ENCODE assay signal across 8 cellular contexts in genomic region chr2:38601463-38602135, GRCh38. TPM values are rescaled to one million over a fixed set of nuclear protein-coding genes. Genes with fewer than 3 reads are reported as not detected.
DNase-seq lines count a peak whose midpoint lies in the region; ATAC-seq and TF ChIP-seq lines count a peak whose summit lies in the region.

No MANE protein-coding gene starts in this region.

- no peak for DNase-seq in activated CD8-positive, alpha-beta memory T cell treated with anti-CD3 and anti-CD28 coated beads, Interleukin-2, amount 10 ng/mL, durations not matched to agents 7 days and 5 days
- no peak for DNase-seq in activated CD8-positive, alpha-beta memory T cell treated with anti-CD3 and anti-CD28 coated beads for 24 hours
- DNase-seq in NCI-H2171 treated with DMSO at 0.1 percent for 48 hours (lab: John Stamatoyannopoulos, UW) (peak; percentile 46), choroid plexus epithelial cell (ENCODE audit: low read depth) (peak; percentile 58), GM19240 (ENCODE audit: insufficient read length, low spot score) (no peak), iPS-NIHi11 (ENCODE audit: low spot score) (no peak)

- H3K27me3 ChIP-seq in mononuclear cell (ENCODE audit: insufficient read depth, low read length): no peaks in the 10 kb centered on the region

- peaks cover 43% of the 10 kb centered on the region for H3K4me1 ChIP-seq in mononuclear cell (ENCODE audit: insufficient read depth, low read length)

- peaks cover 49% of the 10 kb centered on the region for H3K4me1 Mint-ChIP-seq in activated CD8-positive, alpha-beta memory T cell treated with anti-CD3 and anti-CD28 coated beads, Interleukin-2, amount 10 ng/mL, durations not matched to agents 7 days and 5 days

- peaks cover 27% of the 10 kb centered on the region for H3K36me3 Mint-ChIP-seq in activated CD8-positive, alpha-beta memory T cell treated with anti-CD3 and anti-CD28 coated beads, Interleukin-2, amount 10 ng/mL, durations not matched to agents 7 days and 5 days

- H3K4me3 Mint-ChIP-seq in activated CD8-positive, alpha-beta memory T cell treated with anti-CD3 and anti-CD28 coated beads, Interleukin-2, amount 10 ng/mL, durations not matched to agents 7 days and 5 days: peak overlapping the region; percentile 99

- peak overlapping the region; percentile 88 for H3K4me3 ChIP-seq in choroid plexus epithelial cell (ENCODE audit: low read depth, low read length)
- H3K4me3 ChIP-seq in mononuclear cell (ENCODE audit: low read length): peak overlapping the region; percentile 74

- no peaks in the 10 kb centered on the region for H3K9me3 Mint-ChIP-seq in activated CD8-positive, alpha-beta memory T cell treated with anti-CD3 and anti-CD28 coated beads, Interleukin-2, amount 10 ng/mL, durations not matched to agents 7 days and 5 days (ENCODE audit: low read depth)

- CTCF ChIA-PET in activated CD8-positive, alpha-beta memory T cell treated with anti-CD3 and anti-CD28 coated beads, Interleukin-2, amount 10 ng/mL, durations not matched to agents 7 days and 5 days (lab: Charles Lee): interaction anchor here (0.7 to 12.6 kb wide), 24 partner anchors 9 to 146 kb away, joined by 3 to 166 read pairs (median 6); partner anchors contain the start of gene GALM

- H3K27me3 Mint-ChIP-seq in activated CD8-positive, alpha-beta memory T cell treated with anti-CD3 and anti-CD28 coated beads, Interleukin-2, amount 10 ng/mL, durations not matched to agents 7 days and 5 days: no peaks in the 10 kb centered on the region

- H3K27ac Mint-ChIP-seq in activated CD8-positive, alpha-beta memory T cell treated with anti-CD3 and anti-CD28 coated beads, Interleukin-2, amount 10 ng/mL, durations not matched to agents 7 days and 5 days: peak overlapping the region; percentile 90

- no peaks in the 10 kb centered on the region for H3K9me3 ChIP-seq in mononuclear cell (ENCODE audit: low read depth, low read length)

- no peak for ATAC-seq in activated CD8-positive, alpha-beta memory T cell treated with anti-CD3 and anti-CD28 coated beads, Interleukin-2, amount 10 ng/mL, durations not matched to agents 7 days and 5 days
- no peak for ATAC-seq in HG03108 (IDR thresholded peaks at IDR 0.05; ENCODE audit: unreplicated experiment)

- no peak for TF ChIP-seq CTCF in choroid plexus epithelial cell (conservative IDR thresholded peaks at IDR 0.05; ENCODE audit: low read depth, low read length)

RNA-seq across cellular contexts. Expression of gene HNRNPLL, which starts 1.1 kb away (rescaled TPM):
- 100 to 1,000 TPM in 1 of 2 experiments, 10 to 100 TPM in 1; 88.8 to 106 TPM for total RNA-seq in activated CD8-positive, alpha-beta memory T cell treated with anti-CD3 and anti-CD28 coated beads, Interleukin-2, amount 10 ng/mL, durations not matched to agents 7 days and 5 days
- total RNA-seq in mononuclear cell: 34.8 TPM

Comparison
In these comparisons a context has a peak if more than half of its experiments do, and no peak if none do; other contexts are left out.
1. DNase-seq: peak in NCI-H2171 treated with DMSO at 0.1 percent for 48 hours (single experiment) and choroid plexus epithelial cell (single experiment); none in activated CD8-positive, alpha-beta memory T cell treated with anti-CD3 and anti-CD28 coated beads, Interleukin-2, amount 10 ng/mL, durations not matched to agents 7 days and 5 days (single experiment), activated CD8-positive, alpha-beta memory T cell treated with anti-CD3 and anti-CD28 coated beads for 24 hours (single experiment), GM19240 (single experiment) and iPS-NIHi11 (single experiment).